Comparison of ENCODE assay signal across 8 cellular contexts in the genomic region with DNA sequence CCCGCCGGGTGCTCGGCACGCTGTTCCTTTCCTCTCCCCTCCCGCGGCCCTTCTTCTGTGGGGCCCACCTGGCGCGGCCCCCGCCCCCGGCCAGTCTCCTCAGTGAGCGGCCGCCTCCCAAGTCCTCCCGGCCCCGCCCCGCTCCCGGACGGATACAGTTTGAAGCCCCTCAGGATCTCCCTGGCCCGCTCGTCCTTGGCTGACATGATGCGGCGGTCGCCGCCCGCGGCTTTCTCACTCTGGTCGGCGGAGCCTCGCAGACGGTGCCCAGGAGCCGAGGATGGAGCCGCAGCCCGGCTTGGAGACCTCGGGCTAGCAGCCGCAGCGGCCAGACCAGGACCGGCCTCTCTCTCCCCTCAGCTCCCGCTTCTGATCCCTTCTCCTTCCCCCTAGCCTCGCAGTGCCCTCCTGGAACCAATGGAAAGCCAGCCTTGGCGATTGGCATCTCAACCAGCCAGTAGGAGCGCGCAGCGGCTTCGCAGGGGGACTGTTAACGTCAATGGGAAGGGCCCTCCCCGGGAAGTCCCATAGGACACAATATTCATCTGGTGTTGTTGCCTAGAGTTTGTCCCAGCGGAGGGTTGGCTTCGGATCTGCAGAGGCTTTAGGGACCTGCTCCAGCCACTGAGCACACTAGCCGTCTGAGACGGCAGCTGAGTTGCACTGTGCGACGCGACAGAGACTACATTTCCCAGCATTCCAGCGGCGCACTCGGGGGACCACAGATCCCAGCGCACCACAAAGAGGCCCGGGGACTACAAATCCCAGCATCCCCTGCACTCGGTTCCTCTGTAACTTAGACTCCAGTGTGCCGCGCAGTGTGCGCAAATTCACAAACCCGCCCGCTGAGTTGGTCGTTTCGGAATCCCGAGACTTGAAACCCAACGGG. TPM values are rescaled to one million over a fixed set of nuclear protein-coding genes. Genes with fewer than 3 reads are reported as not detected.
DNase-seq lines count a peak whose midpoint lies in the region; ATAC-seq and TF ChIP-seq lines count a peak whose summit lies in the region.

A gene (minus strand): TSS at position 374 of the 889 bp plus-strand sequence. CDS start 168 bp downstream, at position 206.

- ATAC-seq in GM21825 (IDR thresholded peaks at IDR 0.05; ENCODE audit: unreplicated experiment), result peak; percentile 87

- peak within 1 kb of the TSS; percentile 86 for H3K9ac ChIP-seq in Karpas-422 (ENCODE audit: low read length)

- H3K4me1 ChIP-seq in Karpas-422 (ENCODE audit: low read length) (peaks cover 48% of the 10 kb centered on the region), esophagus muscularis mucosa (peaks cover 50 to 54% (median 51%) of the 10 kb centered on the region in 4 donors), muscle layer of duodenum (ENCODE audit: control insufficient read depth in 1 of 2, insufficient read depth in 2 of 2, low read length in 2 of 2) (peaks cover 23 to 45% of the 10 kb centered on the region in 2 donors)

- H3K36me3 ChIP-seq in Karpas-422 (ENCODE audit: insufficient read depth, low read length) (peaks cover 12% of the 10 kb centered on the region; the same call in 1 of the 2 replicates), esophagus muscularis mucosa (no peaks in the 10 kb centered on the region), muscle layer of duodenum (ENCODE audit: control insufficient read depth in 1 of 2, insufficient read depth in 2 of 2, low read length in 2 of 2) (no peaks in the 10 kb centered on the region)

- peak within 1 kb of the TSS; percentile 94 for H3K4me2 ChIP-seq in Karpas-422 (ENCODE audit: low read depth, low read length, poor library complexity, severe bottlenecking)

- H3K27ac ChIP-seq in Karpas-422 (ENCODE audit: low read length) (peak within 1 kb of the TSS; percentile 40), esophagus muscularis mucosa (replicated peaks in 1 of 4) (peak within 1 kb of the TSS; percentile 83 to 93 (median 88)), muscle layer of duodenum (ENCODE audit: low read length) (peak within 1 kb of the TSS; percentile 90)

- DNase-seq in DMS79 treated with DMSO at 0.1 percent for 48 hours (lab: John Stamatoyannopoulos, UW), result peak; percentile 93
- peak; percentile 99 for DNase-seq in Karpas-422
- peak; percentile 94 for DNase-seq in RKO (ENCODE audit: low spot score)
- DNase-seq in activated T-helper 1 cell treated with Interleukin-2 at 50 U/mL for 16 hours (ENCODE audit: low read depth), result peak; percentile 91
- DNase-seq in esophagus muscularis mucosa (ENCODE audit: extremely low spot score), result peak; percentile 99
- DNase-seq in stimulated activated CD8-positive, alpha-beta memory T cell treated with anti-CD3 and anti-CD28 coated beads, Interleukin-7, amount 100 ng/mL, for 4 hours (ENCODE audit: low read depth in 2 of 2), result peak; percentile 94

- no peaks in the 10 kb centered on the region for H3K27me3 ChIP-seq in Karpas-422 (ENCODE audit: low read length)
- no peaks in the 10 kb centered on the region for H3K27me3 ChIP-seq in esophagus muscularis mucosa
- no peaks in the 10 kb centered on the region for H3K27me3 ChIP-seq in muscle layer of duodenum (ENCODE audit: low read depth, low read length)

- TF ChIP-seq CTCF in esophagus muscularis mucosa (IDR thresholded peaks at IDR 0.05), result peak in 1 of 3 experiments; percentile 16

- H3K4me3 ChIP-seq in Karpas-422 (ENCODE audit: low read length) (peak within 1 kb of the TSS; percentile 86), esophagus muscularis mucosa (peak within 1 kb of the TSS; percentile 68 to 92 (median 80)), muscle layer of duodenum (ENCODE audit: low read depth in 1 of 2, low read length in 2 of 2) (peak within 1 kb of the TSS; percentile 95 to 97)

- TF ChIP-seq EP300 in esophagus muscularis mucosa (IDR thresholded peaks at IDR 0.05), result no peak

- no peaks in the 10 kb centered on the region; the same call in 1 of the 2 replicates for H4K20me1 ChIP-seq in Karpas-422 (ENCODE audit: insufficient read depth, low read depth, low read length)

- H3K9me2 ChIP-seq in Karpas-422 (replicated peaks; ENCODE audit: insufficient read depth, low read length), result no peaks in the 10 kb centered on the region

- peaks cover 92% of the 10 kb centered on the region for H3K79me2 ChIP-seq in Karpas-422 (ENCODE audit: low read length)

- H3K9me3 ChIP-seq in Karpas-422 (ENCODE audit: low read length) (no peaks in the 10 kb centered on the region), esophagus muscularis mucosa (no peaks in the 10 kb centered on the region), muscle layer of duodenum (ENCODE audit: control insufficient read depth in 1 of 2, low read length in 2 of 2) (no peaks in the 10 kb centered on the region)

- intact Hi-C loops in esophagus muscularis mucosa (cut with DNase I), result no loop called here

- TF ChIP-seq POLR2A in esophagus muscularis mucosa (IDR thresholded peaks at IDR 0.05; ENCODE audit: low read depth), result peak; percentile 64

- WGBS in esophagus muscularis mucosa, result 1% methylated on average over 39 of the region's 67 CpGs

- H2AFZ ChIP-seq in Karpas-422 (ENCODE audit: low read length), result peak within 1 kb of the TSS; percentile 82

RNA-seq across cellular contexts. Expression of the gene that starts here (rescaled TPM):
- 67.2 and 87.8 TPM in 2 replicates for total RNA-seq in Karpas-422 (2014; rRNA removed; shearing (Covaris generic); ENCODE audit: low replicate concordance)
- total RNA-seq in esophagus muscularis mucosa, result 10 to 100 TPM; 28.2 to 33.8 (median 30.0) TPM

Comparison
In these comparisons a context has a peak if more than half of its experiments do, and no peak if none do; other contexts are left out.
1. Peak in every context shown above with its lines: DNase-seq, ATAC-seq, H3K4me3 ChIP-seq and H3K27ac ChIP-seq.
2. H3K27ac ChIP-seq: peak in every context shown above with its lines; median percentile 90 in muscle layer of duodenum; 88 in esophagus muscularis mucosa; 40 in Karpas-422.